Comparison of ENCODE assay signal across 8 cellular contexts in genomic region chr17:82297280-82297803, GRCh38. TPM values are rescaled to one million over a fixed set of nuclear protein-coding genes. Genes with fewer than 3 reads are reported as not detected.
A peak's percentile ranks its signal among the peaks of the same experiment; 100 is the strongest.
DNase-seq lines count a peak whose midpoint lies in the region; ATAC-seq, FAIRE-seq and TF ChIP-seq lines count a peak whose summit lies in the region.

No MANE protein-coding gene starts in this region.

- H3K4me3 ChIP-seq in pancreas (peak overlapping the region in 2 of 4 donors; percentile 42 to 44), tibial artery (peak overlapping the region; percentile 48 to 59)

- 65 to 69% methylated on average over 19 of the region's 19 CpGs for WGBS in pancreas, 2 donors

- H3K9me3 ChIP-seq in pancreas (no peaks in the 10 kb centered on the region), tibial artery (no peaks in the 10 kb centered on the region)

- H3K36me3 ChIP-seq in pancreas (no peaks in the 10 kb centered on the region), tibial artery (no peaks in the 10 kb centered on the region)

- H3K27ac ChIP-seq in 22Rv1 (peak overlapping the region; percentile 97), pancreas (peak overlapping the region; percentile 85 to 98 (median 92)), tibial artery (peak overlapping the region; percentile 74 to 78)

- intact Hi-C loops in pancreas (cut with DNase I) (no loop called here), tibial artery (cut with DNase I; ENCODE audit: low total_unique reads) (loop anchor here (10.0 kb wide), 1 partner anchor 53 kb away; no protein-coding TSS in a partner anchor)

- ATAC-seq in GM19035 (IDR thresholded peaks at IDR 0.05; ENCODE audit: unreplicated experiment): peak; percentile 26
- peak; percentile 32 for ATAC-seq in esophagus mucosa
- ATAC-seq in pancreas: peak in 1 of 4 donors; percentile 4
- no peak for ATAC-seq in GM21717 (IDR thresholded peaks at IDR 0.05; ENCODE audit: unreplicated experiment)

- peaks cover 14 to 43% (median 24%) of the 10 kb centered on the region in 3 donors for H3K4me1 ChIP-seq in pancreas
- H3K4me1 ChIP-seq in tibial artery: peaks cover 0 to 45% (median 31%) of the 10 kb centered on the region in 4 donors

- no peak for TF ChIP-seq CTCF in 22Rv1 (IDR thresholded peaks at IDR 0.05)
- no peak for TF ChIP-seq CTCF in pancreas (IDR thresholded peaks at IDR 0.05)
- no peak for TF ChIP-seq CTCF in tibial artery (IDR thresholded peaks at IDR 0.05)

- FAIRE-seq in pancreas (lab: Jason Lieb, UNC): no peak

- peak; percentile 44 for DNase-seq in NOMO-1 treated with dmso at 0.1 percent for 144 hours (lab: John Stamatoyannopoulos, UW; ENCODE audit: unreplicated experiment)
- DNase-seq in activated T-cell treated with anti-CD3 and anti-CD28 coated beads for 24 hours (ENCODE audit: low read depth): peak; percentile 82
- DNase-seq in pancreas: peak in 5 of 6 donors; percentile 65 to 72 (median 66)
- DNase-seq in tibial artery: peak; percentile 82 to 91

- no peaks in the 10 kb centered on the region for H3K27me3 ChIP-seq in pancreas
- H3K27me3 ChIP-seq in tibial artery: peaks cover 0 to 18% of the 10 kb centered on the region in 2 donors

RNA-seq across cellular contexts. Expression of gene CD7, which starts 20.1 kb away (rescaled TPM):
- total RNA-seq in esophagus mucosa (0.80 TPM), pancreas (1 to 10 TPM in 2 of 6 donors, under 1 TPM in 4; 0.28 to 1.3 (median 0.98) TPM)
- polyA plus RNA-seq in pancreas: 1 to 10 TPM in 1 of 2 donors, under 1 TPM in 1; 0.70 to 1.0 TPM

RNA-seq across cellular contexts. Expression of gene CSNK1D, which starts 23.8 kb away (rescaled TPM):
- total RNA-seq in esophagus mucosa (65.7 TPM), pancreas (10 to 100 TPM; 47.1 to 81.6 (median 62.5) TPM)
- polyA plus RNA-seq in pancreas: 100 to 1,000 TPM; 101 to 107 TPM

RNA-seq across cellular contexts. Expression of gene SECTM1, which starts 36.2 kb away (rescaled TPM):
- total RNA-seq in esophagus mucosa: 6.3 TPM
- total RNA-seq in pancreas: 1 to 10 TPM in 5 of 6 donors, under 1 TPM in 1; 0.74 to 7.4 (median 1.4) TPM
- 1 to 10 TPM; 1.5 to 3.3 TPM for polyA plus RNA-seq in pancreas
